In the genomic region with DNA sequence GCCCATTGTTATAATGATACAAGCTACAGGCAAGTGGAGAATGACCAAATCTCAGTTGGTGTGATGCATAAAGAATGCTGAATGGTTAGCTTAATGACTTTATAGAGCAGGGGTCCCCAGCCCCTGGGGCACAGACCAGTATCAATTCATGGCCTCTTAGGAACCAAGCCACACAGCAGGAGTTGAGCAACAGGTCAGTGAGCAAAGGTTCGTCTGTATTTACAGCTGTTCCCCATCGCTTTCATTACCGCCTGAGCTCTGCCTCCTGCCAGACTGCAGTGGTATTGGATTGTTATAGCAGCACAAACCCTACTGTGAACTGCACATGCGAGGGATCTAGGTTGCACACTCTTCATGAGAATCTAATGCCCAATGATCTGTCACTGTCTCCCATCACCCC, we compare ENCODE assay signal across 1 cellular context.
TF ChIP-seq lines count a peak whose summit lies in the region.

No MANE protein-coding gene starts in this region.

TF ChIP-seq in HepG2, 621 proteins besides CTCF, POLR2A, EP300 and RAD21 (continued from another document and continues in another):
- peak; percentile 52; the same call in 1 of the 2 replicates for TF ChIP-seq HOXA3 (CRISPR knock-in tag; IDR thresholded peaks at IDR 0.05)
- TF ChIP-seq GATAD2A (CRISPR knock-in tag; IDR thresholded peaks at IDR 0.05), result peak; percentile 82
- TF ChIP-seq FOXM1 (CRISPR knock-in tag; IDR thresholded peaks at IDR 0.05), result no peak
- peak; percentile 48; the same call in 1 of the 2 replicates for TF ChIP-seq FOSL2 (CRISPR knock-in tag; IDR thresholded peaks at IDR 0.05)
- TF ChIP-seq ZNF83 (CRISPR knock-in tag; IDR thresholded peaks at IDR 0.05; ENCODE audit: borderline replicate concordance), result no peak
- 0 out of 2 replicates have a peak, but pooled peaks have one; percentile 66 for TF ChIP-seq ZNF44 (CRISPR knock-in tag; IDR thresholded peaks at IDR 0.05)
- peak; percentile 76 for TF ChIP-seq PPARG (CRISPR knock-in tag; conservative IDR thresholded peaks at IDR 0.05)
- TF ChIP-seq ZNF775 (CRISPR knock-in tag; IDR thresholded peaks at IDR 0.05; ENCODE audit: borderline replicate concordance), result no peak
- no peak for TF ChIP-seq ZNF253 (CRISPR knock-in tag; IDR thresholded peaks at IDR 0.05; ENCODE audit: borderline replicate concordance)
- TF ChIP-seq MBD4 (IDR thresholded peaks at IDR 0.05; ENCODE audit: borderline replicate concordance, low read length), result no peak
- TF ChIP-seq NR2F1 (CRISPR knock-in tag; IDR thresholded peaks at IDR 0.05), result peak in 1 of 2 experiments; percentile 75; a peak in 2 of 4 replicates
- no peak for TF ChIP-seq RAD51 (IDR thresholded peaks at IDR 0.05; ENCODE audit: borderline replicate concordance)
- TF ChIP-seq, protein P1, sequence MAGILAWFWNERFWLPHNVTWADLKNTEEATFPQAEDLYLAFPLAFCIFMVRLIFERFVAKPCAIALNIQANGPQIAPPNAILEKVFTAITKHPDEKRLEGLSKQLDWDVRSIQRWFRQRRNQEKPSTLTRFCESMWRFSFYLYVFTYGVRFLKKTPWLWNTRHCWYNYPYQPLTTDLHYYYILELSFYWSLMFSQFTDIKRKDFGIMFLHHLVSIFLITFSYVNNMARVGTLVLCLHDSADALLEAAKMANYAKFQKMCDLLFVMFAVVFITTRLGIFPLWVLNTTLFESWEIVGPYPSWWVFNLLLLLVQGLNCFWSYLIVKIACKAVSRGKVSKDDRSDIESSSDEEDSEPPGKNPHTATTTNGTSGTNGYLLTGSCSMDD (CRISPR knock-in tag; IDR thresholded peaks at IDR 0.05), result no peak
- peak; percentile 40; the same call in 1 of the 2 replicates for TF ChIP-seq GFI1 (CRISPR knock-in tag; IDR thresholded peaks at IDR 0.05; ENCODE audit: borderline replicate concordance)
- no peak for TF ChIP-seq AGO1 (IDR thresholded peaks at IDR 0.05; ENCODE audit: low read depth, low read length, poor library complexity, severe bottlenecking)
- TF ChIP-seq, protein P2, sequence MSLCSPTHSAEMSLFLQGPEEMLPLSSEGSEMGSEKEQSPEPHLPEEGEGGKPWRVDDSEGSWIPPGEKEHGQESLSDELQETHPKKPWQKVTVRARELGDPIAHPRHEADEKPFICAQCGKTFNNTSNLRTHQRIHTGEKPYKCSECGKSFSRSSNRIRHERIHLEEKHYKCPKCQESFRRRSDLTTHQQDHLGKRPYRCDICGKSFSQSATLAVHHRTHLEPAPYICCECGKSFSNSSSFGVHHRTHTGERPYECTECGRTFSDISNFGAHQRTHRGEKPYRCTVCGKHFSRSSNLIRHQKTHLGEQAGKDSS (CRISPR knock-in tag; IDR thresholded peaks at IDR 0.05; ENCODE audit: borderline replicate concordance, low read depth), result no peak
- no peak for TF ChIP-seq GTF3A (CRISPR knock-in tag; conservative IDR thresholded peaks at IDR 0.05)
- TF ChIP-seq CBX2 (IDR thresholded peaks at IDR 0.05; ENCODE audit: low read depth, low read length), result no peak
- TF ChIP-seq CBX2 (CRISPR knock-in tag; IDR thresholded peaks at IDR 0.05; ENCODE audit: low read depth), result peak; percentile 26; the same call in 1 of the 2 replicates
- TF ChIP-seq ZNF296 (CRISPR knock-in tag; conservative IDR thresholded peaks at IDR 0.05), result no peak
- 0 out of 2 replicates have a peak, but pooled peaks have one; percentile 5 for TF ChIP-seq ZNF430 (CRISPR knock-in tag; IDR thresholded peaks at IDR 0.05)
- TF ChIP-seq, protein P3, sequence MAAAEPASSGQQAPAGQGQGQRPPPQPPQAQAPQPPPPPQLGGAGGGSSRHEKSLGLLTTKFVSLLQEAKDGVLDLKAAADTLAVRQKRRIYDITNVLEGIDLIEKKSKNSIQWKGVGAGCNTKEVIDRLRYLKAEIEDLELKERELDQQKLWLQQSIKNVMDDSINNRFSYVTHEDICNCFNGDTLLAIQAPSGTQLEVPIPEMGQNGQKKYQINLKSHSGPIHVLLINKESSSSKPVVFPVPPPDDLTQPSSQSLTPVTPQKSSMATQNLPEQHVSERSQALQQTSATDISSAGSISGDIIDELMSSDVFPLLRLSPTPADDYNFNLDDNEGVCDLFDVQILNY (CRISPR knock-in tag; conservative IDR thresholded peaks at IDR 0.05), result no peak
- peak; percentile 37; the same call in 1 of the 2 replicates for TF ChIP-seq ZNF670 (CRISPR knock-in tag; IDR thresholded peaks at IDR 0.05; ENCODE audit: borderline replicate concordance)
- TF ChIP-seq, protein P4, sequence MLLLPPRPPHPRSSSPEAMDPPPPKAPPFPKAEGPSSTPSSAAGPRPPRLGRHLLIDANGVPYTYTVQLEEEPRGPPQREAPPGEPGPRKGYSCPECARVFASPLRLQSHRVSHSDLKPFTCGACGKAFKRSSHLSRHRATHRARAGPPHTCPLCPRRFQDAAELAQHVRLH (CRISPR knock-in tag; IDR thresholded peaks at IDR 0.05; ENCODE audit: borderline replicate concordance, low read depth), result no peak
- 0 out of 2 replicates have a peak, but pooled peaks have one; percentile 19 for TF ChIP-seq JUND (CRISPR knock-in tag; IDR thresholded peaks at IDR 0.05)
- TF ChIP-seq, protein P5, sequence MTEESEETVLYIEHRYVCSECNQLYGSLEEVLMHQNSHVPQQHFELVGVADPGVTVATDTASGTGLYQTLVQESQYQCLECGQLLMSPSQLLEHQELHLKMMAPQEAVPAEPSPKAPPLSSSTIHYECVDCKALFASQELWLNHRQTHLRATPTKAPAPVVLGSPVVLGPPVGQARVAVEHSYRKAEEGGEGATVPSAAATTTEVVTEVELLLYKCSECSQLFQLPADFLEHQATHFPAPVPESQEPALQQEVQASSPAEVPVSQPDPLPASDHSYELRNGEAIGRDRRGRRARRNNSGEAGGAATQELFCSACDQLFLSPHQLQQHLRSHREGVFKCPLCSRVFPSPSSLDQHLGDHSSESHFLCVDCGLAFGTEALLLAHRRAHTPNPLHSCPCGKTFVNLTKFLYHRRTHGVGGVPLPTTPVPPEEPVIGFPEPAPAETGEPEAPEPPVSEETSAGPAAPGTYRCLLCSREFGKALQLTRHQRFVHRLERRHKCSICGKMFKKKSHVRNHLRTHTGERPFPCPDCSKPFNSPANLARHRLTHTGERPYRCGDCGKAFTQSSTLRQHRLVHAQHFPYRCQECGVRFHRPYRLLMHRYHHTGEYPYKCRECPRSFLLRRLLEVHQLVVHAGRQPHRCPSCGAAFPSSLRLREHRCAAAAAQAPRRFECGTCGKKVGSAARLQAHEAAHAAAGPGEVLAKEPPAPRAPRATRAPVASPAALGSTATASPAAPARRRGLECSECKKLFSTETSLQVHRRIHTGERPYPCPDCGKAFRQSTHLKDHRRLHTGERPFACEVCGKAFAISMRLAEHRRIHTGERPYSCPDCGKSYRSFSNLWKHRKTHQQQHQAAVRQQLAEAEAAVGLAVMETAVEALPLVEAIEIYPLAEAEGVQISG (CRISPR knock-in tag; IDR thresholded peaks at IDR 0.05), result 0 out of 2 replicates have a peak, but pooled peaks have one; percentile 28
- TF ChIP-seq, protein P6, sequence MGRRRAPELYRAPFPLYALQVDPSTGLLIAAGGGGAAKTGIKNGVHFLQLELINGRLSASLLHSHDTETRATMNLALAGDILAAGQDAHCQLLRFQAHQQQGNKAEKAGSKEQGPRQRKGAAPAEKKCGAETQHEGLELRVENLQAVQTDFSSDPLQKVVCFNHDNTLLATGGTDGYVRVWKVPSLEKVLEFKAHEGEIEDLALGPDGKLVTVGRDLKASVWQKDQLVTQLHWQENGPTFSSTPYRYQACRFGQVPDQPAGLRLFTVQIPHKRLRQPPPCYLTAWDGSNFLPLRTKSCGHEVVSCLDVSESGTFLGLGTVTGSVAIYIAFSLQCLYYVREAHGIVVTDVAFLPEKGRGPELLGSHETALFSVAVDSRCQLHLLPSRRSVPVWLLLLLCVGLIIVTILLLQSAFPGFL (CRISPR knock-in tag; IDR thresholded peaks at IDR 0.05), result no peak
- TF ChIP-seq, protein P7, sequence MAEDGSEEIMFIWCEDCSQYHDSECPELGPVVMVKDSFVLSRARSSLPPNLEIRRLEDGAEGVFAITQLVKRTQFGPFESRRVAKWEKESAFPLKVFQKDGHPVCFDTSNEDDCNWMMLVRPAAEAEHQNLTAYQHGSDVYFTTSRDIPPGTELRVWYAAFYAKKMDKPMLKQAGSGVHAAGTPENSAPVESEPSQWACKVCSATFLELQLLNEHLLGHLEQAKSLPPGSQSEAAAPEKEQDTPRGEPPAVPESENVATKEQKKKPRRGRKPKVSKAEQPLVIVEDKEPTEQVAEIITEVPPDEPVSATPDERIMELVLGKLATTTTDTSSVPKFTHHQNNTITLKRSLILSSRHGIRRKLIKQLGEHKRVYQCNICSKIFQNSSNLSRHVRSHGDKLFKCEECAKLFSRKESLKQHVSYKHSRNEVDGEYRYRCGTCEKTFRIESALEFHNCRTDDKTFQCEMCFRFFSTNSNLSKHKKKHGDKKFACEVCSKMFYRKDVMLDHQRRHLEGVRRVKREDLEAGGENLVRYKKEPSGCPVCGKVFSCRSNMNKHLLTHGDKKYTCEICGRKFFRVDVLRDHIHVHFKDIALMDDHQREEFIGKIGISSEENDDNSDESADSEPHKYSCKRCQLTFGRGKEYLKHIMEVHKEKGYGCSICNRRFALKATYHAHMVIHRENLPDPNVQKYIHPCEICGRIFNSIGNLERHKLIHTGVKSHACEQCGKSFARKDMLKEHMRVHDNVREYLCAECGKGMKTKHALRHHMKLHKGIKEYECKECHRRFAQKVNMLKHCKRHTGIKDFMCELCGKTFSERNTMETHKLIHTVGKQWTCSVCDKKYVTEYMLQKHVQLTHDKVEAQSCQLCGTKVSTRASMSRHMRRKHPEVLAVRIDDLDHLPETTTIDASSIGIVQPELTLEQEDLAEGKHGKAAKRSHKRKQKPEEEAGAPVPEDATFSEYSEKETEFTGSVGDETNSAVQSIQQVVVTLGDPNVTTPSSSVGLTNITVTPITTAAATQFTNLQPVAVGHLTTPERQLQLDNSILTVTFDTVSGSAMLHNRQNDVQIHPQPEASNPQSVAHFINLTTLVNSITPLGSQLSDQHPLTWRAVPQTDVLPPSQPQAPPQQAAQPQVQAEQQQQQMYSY (CRISPR knock-in tag; IDR thresholded peaks at IDR 0.05), result no peak
- peak; percentile 59; the same call in 1 of the 2 replicates for TF ChIP-seq SMYD3 (CRISPR knock-in tag; IDR thresholded peaks at IDR 0.05)
- TF ChIP-seq SSRP1 (CRISPR knock-in tag; IDR thresholded peaks at IDR 0.05), result no peak
- TF ChIP-seq ZNF263 (CRISPR knock-in tag; IDR thresholded peaks at IDR 0.05), result no peak
- TF ChIP-seq SALL1 (CRISPR knock-in tag; IDR thresholded peaks at IDR 0.05), result peak; percentile 92
- TF ChIP-seq HMG20A (CRISPR knock-in tag; IDR thresholded peaks at IDR 0.05; ENCODE audit: borderline replicate concordance), result peak; percentile 35; the same call in 1 of the 2 replicates
- no peak for TF ChIP-seq ZNF660 (CRISPR knock-in tag; IDR thresholded peaks at IDR 0.05; ENCODE audit: borderline replicate concordance, low read depth)
- TF ChIP-seq, protein P8, sequence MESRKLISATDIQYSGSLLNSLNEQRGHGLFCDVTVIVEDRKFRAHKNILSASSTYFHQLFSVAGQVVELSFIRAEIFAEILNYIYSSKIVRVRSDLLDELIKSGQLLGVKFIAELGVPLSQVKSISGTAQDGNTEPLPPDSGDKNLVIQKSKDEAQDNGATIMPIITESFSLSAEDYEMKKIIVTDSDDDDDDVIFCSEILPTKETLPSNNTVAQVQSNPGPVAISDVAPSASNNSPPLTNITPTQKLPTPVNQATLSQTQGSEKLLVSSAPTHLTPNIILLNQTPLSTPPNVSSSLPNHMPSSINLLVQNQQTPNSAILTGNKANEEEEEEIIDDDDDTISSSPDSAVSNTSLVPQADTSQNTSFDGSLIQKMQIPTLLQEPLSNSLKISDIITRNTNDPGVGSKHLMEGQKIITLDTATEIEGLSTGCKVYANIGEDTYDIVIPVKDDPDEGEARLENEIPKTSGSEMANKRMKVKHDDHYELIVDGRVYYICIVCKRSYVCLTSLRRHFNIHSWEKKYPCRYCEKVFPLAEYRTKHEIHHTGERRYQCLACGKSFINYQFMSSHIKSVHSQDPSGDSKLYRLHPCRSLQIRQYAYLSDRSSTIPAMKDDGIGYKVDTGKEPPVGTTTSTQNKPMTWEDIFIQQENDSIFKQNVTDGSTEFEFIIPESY (CRISPR knock-in tag; IDR thresholded peaks at IDR 0.05), result 0 out of 2 replicates have a peak, but pooled peaks have one; percentile 29
- TF ChIP-seq, protein P9, sequence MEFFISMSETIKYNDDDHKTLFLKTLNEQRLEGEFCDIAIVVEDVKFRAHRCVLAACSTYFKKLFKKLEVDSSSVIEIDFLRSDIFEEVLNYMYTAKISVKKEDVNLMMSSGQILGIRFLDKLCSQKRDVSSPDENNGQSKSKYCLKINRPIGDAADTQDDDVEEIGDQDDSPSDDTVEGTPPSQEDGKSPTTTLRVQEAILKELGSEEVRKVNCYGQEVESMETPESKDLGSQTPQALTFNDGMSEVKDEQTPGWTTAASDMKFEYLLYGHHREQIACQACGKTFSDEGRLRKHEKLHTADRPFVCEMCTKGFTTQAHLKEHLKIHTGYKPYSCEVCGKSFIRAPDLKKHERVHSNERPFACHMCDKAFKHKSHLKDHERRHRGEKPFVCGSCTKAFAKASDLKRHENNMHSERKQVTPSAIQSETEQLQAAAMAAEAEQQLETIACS (CRISPR knock-in tag; IDR thresholded peaks at IDR 0.05), result no peak
- no peak for TF ChIP-seq FOXA1 (IDR thresholded peaks at IDR 0.05)
- peak; percentile 69 for TF ChIP-seq FOXA1 (CRISPR knock-in tag; IDR thresholded peaks at IDR 0.05)
- TF ChIP-seq ZNF382 (CRISPR knock-in tag; IDR thresholded peaks at IDR 0.05; ENCODE audit: borderline replicate concordance), result no peak
- no peak for TF ChIP-seq ZNF839 (CRISPR knock-in tag; IDR thresholded peaks at IDR 0.05; ENCODE audit: borderline replicate concordance)
- peak; percentile 39; the same call in 1 of the 2 replicates for TF ChIP-seq KDM2A (CRISPR knock-in tag; IDR thresholded peaks at IDR 0.05; ENCODE audit: borderline replicate concordance, low read depth)
- TF ChIP-seq NFRKB (IDR thresholded peaks at IDR 0.05), result no peak
- 0 out of 2 replicates have a peak, but pooled peaks have one; percentile 17 for TF ChIP-seq ZNF629 (CRISPR knock-in tag; conservative IDR thresholded peaks at IDR 0.05)
- TF ChIP-seq KLF9 (CRISPR knock-in tag; IDR thresholded peaks at IDR 0.05; ENCODE audit: low read depth), result no peak
- TF ChIP-seq, protein P10, sequence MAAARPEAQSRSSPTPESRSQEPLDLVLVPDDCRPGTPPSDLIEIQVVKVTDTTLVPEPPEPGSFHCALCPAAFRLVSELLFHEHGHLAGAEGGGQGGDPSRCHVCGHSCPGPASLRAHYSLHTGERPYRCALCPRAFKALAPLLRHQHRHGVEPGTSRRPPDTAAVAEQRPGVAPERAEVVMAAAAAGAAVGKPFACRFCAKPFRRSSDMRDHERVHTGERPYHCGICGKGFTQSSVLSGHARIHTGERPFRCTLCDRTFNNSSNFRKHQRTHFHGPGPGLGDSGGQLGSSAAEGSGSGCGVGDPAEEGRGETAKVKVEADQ (CRISPR knock-in tag; IDR thresholded peaks at IDR 0.05; ENCODE audit: borderline replicate concordance), result no peak
- TF ChIP-seq NR2F6 (IDR thresholded peaks at IDR 0.05), result peak; percentile 71
- peak; percentile 93 for TF ChIP-seq NR2F6 (CRISPR knock-in tag; IDR thresholded peaks at IDR 0.05)
